Comparison of ENCODE assay signal across 2 cellular contexts in the genomic region with DNA sequence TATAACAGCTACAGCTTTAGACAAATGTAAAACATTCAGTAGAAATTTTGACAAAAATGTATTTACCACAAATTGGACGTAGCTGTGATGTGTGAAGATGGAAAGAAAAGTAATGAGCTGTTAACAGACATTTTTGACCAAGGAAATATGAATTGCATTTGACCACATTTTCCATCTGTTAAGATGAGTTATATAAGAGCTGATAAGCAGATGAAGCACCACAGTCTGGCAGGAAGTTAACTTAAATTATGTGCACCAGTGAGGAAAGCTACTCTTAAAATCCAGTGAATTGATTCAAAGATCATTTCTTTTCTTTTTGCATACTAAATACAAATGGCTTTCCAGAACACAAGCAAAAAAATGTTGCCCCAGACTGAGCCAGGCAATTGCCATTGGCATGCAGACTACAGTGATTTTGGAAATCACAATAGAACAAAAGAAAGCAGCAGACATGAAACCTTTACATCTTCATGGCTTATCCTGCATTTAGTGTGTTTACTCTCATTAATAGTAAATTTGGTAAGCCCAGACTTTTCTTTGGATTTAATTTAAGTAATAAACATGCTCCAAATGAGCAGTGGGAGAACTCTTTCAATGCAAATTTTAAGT.
TF ChIP-seq lines count a peak whose summit lies in the region.

No MANE protein-coding gene starts in this region.

TF ChIP-seq in SK-N-SH, 30 proteins besides CTCF, POLR2A, EP300 and RAD21 (continued from another document):
- TF ChIP-seq ZBTB33 (IDR thresholded peaks at IDR 0.05; ENCODE audit: borderline replicate concordance, low read depth) (no peak), GATA2 (CRISPR knock-in tag; IDR thresholded peaks at IDR 0.05) (no peak), NRF1 (IDR thresholded peaks at IDR 0.05; ENCODE audit: low read depth, low read length) (no peak)
TF ChIP-seq in SK-N-SH: peak in this region for 1.

TF ChIP-seq in SK-N-SH treated with all-trans-retinoic acid at 6 μM for 48 hours, 23 proteins besides CTCF, POLR2A, EP300 and RAD21:
- TF ChIP-seq, protein P1, sequence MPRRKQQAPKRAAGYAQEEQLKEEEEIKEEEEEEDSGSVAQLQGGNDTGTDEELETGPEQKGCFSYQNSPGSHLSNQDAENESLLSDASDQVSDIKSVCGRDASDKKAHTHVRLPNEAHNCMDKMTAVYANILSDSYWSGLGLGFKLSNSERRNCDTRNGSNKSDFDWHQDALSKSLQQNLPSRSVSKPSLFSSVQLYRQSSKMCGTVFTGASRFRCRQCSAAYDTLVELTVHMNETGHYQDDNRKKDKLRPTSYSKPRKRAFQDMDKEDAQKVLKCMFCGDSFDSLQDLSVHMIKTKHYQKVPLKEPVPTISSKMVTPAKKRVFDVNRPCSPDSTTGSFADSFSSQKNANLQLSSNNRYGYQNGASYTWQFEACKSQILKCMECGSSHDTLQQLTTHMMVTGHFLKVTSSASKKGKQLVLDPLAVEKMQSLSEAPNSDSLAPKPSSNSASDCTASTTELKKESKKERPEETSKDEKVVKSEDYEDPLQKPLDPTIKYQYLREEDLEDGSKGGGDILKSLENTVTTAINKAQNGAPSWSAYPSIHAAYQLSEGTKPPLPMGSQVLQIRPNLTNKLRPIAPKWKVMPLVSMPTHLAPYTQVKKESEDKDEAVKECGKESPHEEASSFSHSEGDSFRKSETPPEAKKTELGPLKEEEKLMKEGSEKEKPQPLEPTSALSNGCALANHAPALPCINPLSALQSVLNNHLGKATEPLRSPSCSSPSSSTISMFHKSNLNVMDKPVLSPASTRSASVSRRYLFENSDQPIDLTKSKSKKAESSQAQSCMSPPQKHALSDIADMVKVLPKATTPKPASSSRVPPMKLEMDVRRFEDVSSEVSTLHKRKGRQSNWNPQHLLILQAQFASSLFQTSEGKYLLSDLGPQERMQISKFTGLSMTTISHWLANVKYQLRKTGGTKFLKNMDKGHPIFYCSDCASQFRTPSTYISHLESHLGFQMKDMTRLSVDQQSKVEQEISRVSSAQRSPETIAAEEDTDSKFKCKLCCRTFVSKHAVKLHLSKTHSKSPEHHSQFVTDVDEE (CRISPR knock-in tag; IDR thresholded peaks at IDR 0.05), result no peak
- no peak for TF ChIP-seq ISL1 (CRISPR knock-in tag; IDR thresholded peaks at IDR 0.05)
- no peak for TF ChIP-seq TCF4 (CRISPR knock-in tag; IDR thresholded peaks at IDR 0.05; ENCODE audit: borderline replicate concordance)
- TF ChIP-seq GLIS3 (CRISPR knock-in tag; IDR thresholded peaks at IDR 0.05), result no peak
- no peak for TF ChIP-seq CSDC2 (CRISPR knock-in tag; IDR thresholded peaks at IDR 0.05)
- no peak for TF ChIP-seq ZNF70 (CRISPR knock-in tag; IDR thresholded peaks at IDR 0.05)
- TF ChIP-seq ZFP30 (CRISPR knock-in tag; IDR thresholded peaks at IDR 0.05), result no peak
- TF ChIP-seq, protein P2, sequence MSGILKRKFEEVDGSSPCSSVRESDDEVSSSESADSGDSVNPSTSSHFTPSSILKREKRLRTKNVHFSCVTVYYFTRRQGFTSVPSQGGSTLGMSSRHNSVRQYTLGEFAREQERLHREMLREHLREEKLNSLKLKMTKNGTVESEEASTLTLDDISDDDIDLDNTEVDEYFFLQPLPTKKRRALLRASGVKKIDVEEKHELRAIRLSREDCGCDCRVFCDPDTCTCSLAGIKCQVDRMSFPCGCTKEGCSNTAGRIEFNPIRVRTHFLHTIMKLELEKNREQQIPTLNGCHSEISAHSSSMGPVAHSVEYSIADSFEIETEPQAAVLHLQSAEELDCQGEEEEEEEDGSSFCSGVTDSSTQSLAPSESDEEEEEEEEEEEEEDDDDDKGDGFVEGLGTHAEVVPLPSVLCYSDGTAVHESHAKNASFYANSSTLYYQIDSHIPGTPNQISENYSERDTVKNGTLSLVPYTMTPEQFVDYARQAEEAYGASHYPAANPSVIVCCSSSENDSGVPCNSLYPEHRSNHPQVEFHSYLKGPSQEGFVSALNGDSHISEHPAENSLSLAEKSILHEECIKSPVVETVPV (CRISPR knock-in tag; IDR thresholded peaks at IDR 0.05), result no peak
- TF ChIP-seq OSR1 (CRISPR knock-in tag; IDR thresholded peaks at IDR 0.05), result no peak
- TF ChIP-seq ESRRG (CRISPR knock-in tag; IDR thresholded peaks at IDR 0.05), result no peak
- no peak for TF ChIP-seq BACH2 (CRISPR knock-in tag; IDR thresholded peaks at IDR 0.05; ENCODE audit: borderline replicate concordance)
TF ChIP-seq in SK-N-SH treated with all-trans-retinoic acid at 6 μM for 48 hours: peak in this region for 0.
